ENCODE assay signal across 12 cellular contexts in genomic region chr12:62995097-62995496, GRCh38.
"Had no signal": no experiment of that assay in that cellular context is flagged by ENCODE, and none has a peak within 500 bp of the region (broad histone marks: within the 10 kb centered on the region; RNA-seq: fewer than 3 reads in every experiment).

No MANE protein-coding gene starts in this region.

- DNase-seq: activated CD4-positive, alpha-beta T cell treated with anti-CD3 and anti-CD28 coated beads, Interleukin-2, amount 50 U/mL, for 1 hour; activated naive CD4-positive, alpha-beta T cell treated with anti-CD3 and anti-CD28 coated beads for 36 hours; activated T-cell treated with anti-CD3 and anti-CD28 coated beads for 4 hours; effector CD8-positive, alpha-beta T cell; immature natural killer cell; lower lobe of right lung; naive thymus-derived CD4-positive, alpha-beta T cell; right cardiac atrium; small intestine; stomach had no signal

- ATAC-seq: activated T-helper 17 cell treated with anti-CD3 and anti-CD28 coated beads, Interleukin-2, amount 50 U/mL, for 72 hours; lower lobe of right lung; naive thymus-derived CD4-positive, alpha-beta T cell; right cardiac atrium had no signal

- H3K4me3 Mint-ChIP-seq: activated naive CD4-positive, alpha-beta T cell treated with anti-CD3 and anti-CD28 coated beads for 36 hours; activated T-helper 17 cell treated with anti-CD3 and anti-CD28 coated beads, Interleukin-2, amount 50 U/mL, for 72 hours; immature natural killer cell; naive thymus-derived CD4-positive, alpha-beta T cell had no signal

- H3K36me3 Mint-ChIP-seq: immature natural killer cell; naive thymus-derived CD4-positive, alpha-beta T cell had no signal

- H3K27ac Mint-ChIP-seq: activated naive CD4-positive, alpha-beta T cell treated with anti-CD3 and anti-CD28 coated beads for 36 hours; activated T-helper 17 cell treated with anti-CD3 and anti-CD28 coated beads, Interleukin-2, amount 50 U/mL, for 72 hours; immature natural killer cell; naive thymus-derived CD4-positive, alpha-beta T cell; progenitor cell of endocrine pancreas had no signal

- H3K9me3 Mint-ChIP-seq: activated T-helper 17 cell treated with anti-CD3 and anti-CD28 coated beads, Interleukin-2, amount 50 U/mL, for 72 hours had no signal

- FAIRE-seq: small intestine had no signal

- H3K4me1 Mint-ChIP-seq: activated T-helper 17 cell treated with anti-CD3 and anti-CD28 coated beads, Interleukin-2, amount 50 U/mL, for 72 hours; immature natural killer cell; naive thymus-derived CD4-positive, alpha-beta T cell had no signal
